Comparison of ENCODE assay signal across 8 cellular contexts in the genomic region with DNA sequence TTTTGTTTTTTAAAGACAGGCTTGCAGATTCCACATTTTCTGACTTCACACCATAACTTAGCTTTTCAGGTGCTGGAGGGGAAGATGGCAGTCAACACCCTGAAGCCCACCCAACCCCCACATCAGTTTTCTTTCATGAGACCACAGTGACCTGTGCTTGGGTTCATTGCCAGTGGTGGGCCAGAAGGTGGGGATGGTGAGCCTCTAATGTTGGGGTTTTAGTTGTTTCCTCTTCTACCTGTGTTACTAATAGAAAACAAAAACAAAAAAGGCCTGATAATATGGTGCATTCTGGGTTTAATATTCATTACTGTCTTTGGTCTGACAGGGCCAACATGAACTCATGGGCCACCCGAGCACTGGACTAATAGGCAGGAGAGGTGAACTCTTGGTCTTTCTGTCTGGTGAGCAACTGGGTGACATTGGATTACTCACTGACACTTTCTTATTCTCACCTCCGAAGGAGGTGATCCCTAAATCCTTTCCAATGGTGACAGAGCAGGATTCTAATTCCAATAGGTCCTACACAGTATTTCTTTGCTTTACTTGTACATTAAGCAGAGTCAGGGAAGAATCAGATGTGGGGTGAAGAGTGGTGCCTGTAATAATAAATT.
DNase-seq lines count a peak whose midpoint lies in the region; ATAC-seq and TF ChIP-seq lines count a peak whose summit lies in the region.

No MANE protein-coding gene starts in this region.

- peaks cover 0 to 2% (median 0%) of the 10 kb centered on the region in 9 donors for H3K9me3 Mint-ChIP-seq in naive thymus-derived CD8-positive, alpha-beta T cell

- no peak for DNase-seq in GM06990 (ENCODE audit: extremely low read depth, insufficient read length)
- no peak for DNase-seq in body of pancreas
- peak in 2 of 10 donors; percentile 8 for DNase-seq in naive thymus-derived CD8-positive, alpha-beta T cell
- no peak for DNase-seq in T-helper 9 cell

- H3K9me3 ChIP-seq in body of pancreas, result no peaks in the 10 kb centered on the region

- TF ChIP-seq CTCF in GM06990 (IDR thresholded peaks at IDR 0.05; ENCODE audit: insufficient read depth, low read length, poor library complexity, severe bottlenecking) (peak; percentile 80), body of pancreas (IDR thresholded peaks at IDR 0.05) (peak in 5 of 7 experiments; percentile 12 to 23 (median 15))

- H3K27me3 Mint-ChIP-seq in naive thymus-derived CD8-positive, alpha-beta T cell, result no peaks in the 10 kb centered on the region

- no peak for TF ChIP-seq POLR2A in body of pancreas (IDR thresholded peaks at IDR 0.05)

- peaks cover 5 to 41% (median 32%) of the 10 kb centered on the region in 4 donors for H3K4me1 Mint-ChIP-seq in naive thymus-derived CD8-positive, alpha-beta T cell

- ATAC-seq in HG03460 (IDR thresholded peaks at IDR 0.05; ENCODE audit: unreplicated experiment) (peak; percentile 61), body of pancreas (no peak), HG02588 (IDR thresholded peaks at IDR 0.05; ENCODE audit: unreplicated experiment) (no peak), HG02870 (IDR thresholded peaks at IDR 0.05; ENCODE audit: unreplicated experiment) (no peak), HG02840 (IDR thresholded peaks at IDR 0.05; ENCODE audit: low FRiP score, unreplicated experiment) (no peak)
- no peak for ATAC-seq in naive thymus-derived CD8-positive, alpha-beta T cell

- H3K36me3 ChIP-seq in GM06990 (ENCODE audit: control insufficient read depth, insufficient read depth, low read length) (no peaks in the 10 kb centered on the region), body of pancreas (replicated peaks in 1 of 2; ENCODE audit: insufficient read depth in 1 of 2, low read depth in 2 of 2) (no peaks in the 10 kb centered on the region)

- no peak overlapping the region for H3K4me3 Mint-ChIP-seq in naive thymus-derived CD8-positive, alpha-beta T cell

- H3K36me3 Mint-ChIP-seq in naive thymus-derived CD8-positive, alpha-beta T cell, result peaks cover 14 to 76% (median 26%) of the 10 kb centered on the region in 3 donors

- intact Hi-C loops in body of pancreas (cut with DNase I), result no loop called here

- H3K27me3 ChIP-seq in GM06990 (replicated peaks; ENCODE audit: control insufficient read depth, insufficient read depth, low read length) (no peaks in the 10 kb centered on the region), body of pancreas (no peaks in the 10 kb centered on the region)

- POLR2A ChIA-PET in naive thymus-derived CD8-positive, alpha-beta T cell (lab: Charles Lee), result no interaction called here

- no peak overlapping the region for H3K4me3 ChIP-seq in GM06990 (replicated peaks; ENCODE audit: low read depth, low read length)
- H3K4me3 ChIP-seq in body of pancreas, result no peak overlapping the region

- 56 to 62% methylated on average over 2 of the region's 2 CpGs for WGBS in body of pancreas, 2 donors

- peaks cover 21% of the 10 kb centered on the region for H3K4me1 ChIP-seq in body of pancreas

- H3K27ac ChIP-seq in body of pancreas, result no peak overlapping the region

- peak overlapping the region in 8 of 10 donors; percentile 4 to 76 (median 40) for H3K27ac Mint-ChIP-seq in naive thymus-derived CD8-positive, alpha-beta T cell
